ENCODE assay signal across 8 cellular contexts in genomic region chr4:153792007-153792892, GRCh38. TPM values are rescaled to one million over a fixed set of nuclear protein-coding genes. Genes with fewer than 3 reads are reported as not detected.
DNase-seq lines count a peak whose midpoint lies in the region; ATAC-seq and TF ChIP-seq lines count a peak whose summit lies in the region.

No MANE protein-coding gene starts in this region.

- no peak overlapping the region for H3K27ac ChIP-seq in ACC112 (ENCODE audit: low read depth, low read length)
- peak overlapping the region; percentile 21 for H3K27ac ChIP-seq in HUES48 (ENCODE audit: low read depth, low read length)
- no peak overlapping the region for H3K27ac ChIP-seq in ascending aorta

- H3K9me3 ChIP-seq in HUES48 (ENCODE audit: control insufficient read depth, insufficient read depth, low read length) (no peaks in the 10 kb centered on the region), ascending aorta (no peaks in the 10 kb centered on the region)

- H3K4me1 ChIP-seq in ACC112 (ENCODE audit: control insufficient read depth, insufficient read depth, low read length, unreplicated experiment) (no peaks in the 10 kb centered on the region), HUES48 (ENCODE audit: control insufficient read depth, insufficient read depth, low read length) (peaks cover 20% of the 10 kb centered on the region), ascending aorta (peaks cover 6 to 33% of the 10 kb centered on the region in 2 donors)

- H3K36me3 ChIP-seq in ACC112 (ENCODE audit: insufficient read depth, low read length) (no peaks in the 10 kb centered on the region), HUES48 (ENCODE audit: control insufficient read depth, insufficient read depth, low read length) (no peaks in the 10 kb centered on the region), ascending aorta (no peaks in the 10 kb centered on the region)

- ATAC-seq in sciatic nerve (peak; percentile 81), HG03457 (IDR thresholded peaks at IDR 0.05; ENCODE audit: unreplicated experiment) (no peak)

- intact Hi-C loops in ascending aorta (cut with DNase I) = no loop called here
- intact Hi-C loops in sciatic nerve (cut with DNase I) = no loop called here

- no peaks in the 10 kb centered on the region for H3K79me2 ChIP-seq in ACC112 (ENCODE audit: control insufficient read depth, insufficient read depth, low read length, unreplicated experiment)

- DNase-seq in ascending aorta (ENCODE audit: low spot score in 2 of 2) = no peak
- DNase-seq in hypothalamus (lab: John Stamatoyannopoulos, UW) = peak in 35 of 51 donors; percentile 3 to 64 (median 34)
- peak; percentile 85 for DNase-seq in sciatic nerve (ENCODE audit: low spot score)
- no peak for DNase-seq in NCI-H510A (lab: John Stamatoyannopoulos, UW)
- DNase-seq in effector CD8-positive, alpha-beta T cell (lab: John Stamatoyannopoulos, UW) = no peak

- H3K9ac ChIP-seq in HUES48 (ENCODE audit: low read depth, low read length) = peak overlapping the region; percentile 87

- H3K27me3 ChIP-seq in ACC112 (ENCODE audit: insufficient read depth, low read length) (peaks cover 44% of the 10 kb centered on the region), HUES48 (ENCODE audit: control insufficient read depth, insufficient read depth, low read length) (peaks cover 37% of the 10 kb centered on the region), ascending aorta (peaks cover 28% of the 10 kb centered on the region)

- peak overlapping the region; percentile 9 for H2AFZ ChIP-seq in ACC112 (ENCODE audit: low read length, unreplicated experiment)

- peak in 1 of 3 experiments; percentile 39 for TF ChIP-seq CTCF in ascending aorta (IDR thresholded peaks at IDR 0.05)

- peak overlapping the region; percentile 63 for H3K4me3 ChIP-seq in ACC112 (ENCODE audit: low read depth, low read length)
- peak overlapping the region; percentile 70 for H3K4me3 ChIP-seq in HUES48 (ENCODE audit: low read depth, low read length)
- peak overlapping the region; percentile 30 to 55 for H3K4me3 ChIP-seq in ascending aorta

RNA-seq across cellular contexts. Expression of gene SFRP2, which starts 3.4 kb away (rescaled TPM):
- total RNA-seq in ascending aorta (56.2 TPM), sciatic nerve (126 TPM)

RNA-seq across cellular contexts. Expression of gene RNF175, which starts 32.4 kb away (rescaled TPM):
- total RNA-seq in ascending aorta (not detected), sciatic nerve (2.3 TPM)

Comparison
In these comparisons a context has a peak if more than half of its experiments do, and no peak if none do; other contexts are left out.
1. DNase-seq: peak in hypothalamus (35 of 51) and sciatic nerve (single experiment); none in ascending aorta (0 of 2), NCI-H510A (single experiment) and effector CD8-positive, alpha-beta T cell (single experiment).
2. Peak in every context shown above with its lines, with median percentiles within 50 percentile points of each other: H3K4me3 ChIP-seq.